In genomic region chr19:48445606-48446481, GRCh38 we compare ENCODE assay signal across 1 cellular context.
TF ChIP-seq lines count a peak whose summit lies in the region.

Gene GRWD1 (plus strand): TSS chr19:48445983. CDS start chr19:48446006, 23 bp downstream.

TF ChIP-seq in HepG2, 621 proteins besides CTCF, POLR2A, EP300 and RAD21 (continued from another document and continues in another):
- TF ChIP-seq HMGXB3 (CRISPR knock-in tag; IDR thresholded peaks at IDR 0.05; ENCODE audit: borderline replicate concordance) (peak; percentile 35; the same call in 1 of the 2 replicates), ZNF343 (CRISPR knock-in tag; IDR thresholded peaks at IDR 0.05) (no peak), ZBTB2 (CRISPR knock-in tag; IDR thresholded peaks at IDR 0.05; ENCODE audit: low read depth) (no peak), ZNF143 (CRISPR knock-in tag; IDR thresholded peaks at IDR 0.05) (peak; percentile 94), ZNF20 (CRISPR knock-in tag; IDR thresholded peaks at IDR 0.05) (no peak), ZNF274 (CRISPR knock-in tag; IDR thresholded peaks at IDR 0.05) (no peak; the same call in 1 of the 2 replicates), CCDC6 (CRISPR knock-in tag; IDR thresholded peaks at IDR 0.05) (no peak), DRAP1 (CRISPR knock-in tag; IDR thresholded peaks at IDR 0.05) (no peak), NFE2L1 (CRISPR knock-in tag; IDR thresholded peaks at IDR 0.05; ENCODE audit: borderline replicate concordance) (no peak), ZNF775 (CRISPR knock-in tag; IDR thresholded peaks at IDR 0.05; ENCODE audit: borderline replicate concordance) (no peak), ZNF549 (CRISPR knock-in tag; IDR thresholded peaks at IDR 0.05) (no peak), LRRFIP1 (CRISPR knock-in tag; conservative IDR thresholded peaks at IDR 0.05) (no peak), FOXK2 (IDR thresholded peaks at IDR 0.05) (no peak), ZNF383 (CRISPR knock-in tag; IDR thresholded peaks at IDR 0.05; ENCODE audit: borderline replicate concordance) (no peak), ZZZ3 (CRISPR knock-in tag; IDR thresholded peaks at IDR 0.05; ENCODE audit: borderline replicate concordance) (no peak), TSC22D2 (CRISPR knock-in tag; IDR thresholded peaks at IDR 0.05; ENCODE audit: borderline replicate concordance) (no peak), HNRNPL (IDR thresholded peaks at IDR 0.05; ENCODE audit: low read depth, low read length) (no peak), KAT2B (IDR thresholded peaks at IDR 0.05; ENCODE audit: borderline replicate concordance, low read depth, low read length) (no peak), ZNF564 (CRISPR knock-in tag; IDR thresholded peaks at IDR 0.05) (no peak), ATAD3A (CRISPR knock-in tag; IDR thresholded peaks at IDR 0.05) (no peak), ZNF512B (CRISPR knock-in tag; IDR thresholded peaks at IDR 0.05; ENCODE audit: borderline replicate concordance) (no peak), NONO (IDR thresholded peaks at IDR 0.05) (no peak), NONO (CRISPR knock-in tag; conservative IDR thresholded peaks at IDR 0.05) (no peak; the same call in 1 of the 2 replicates), ZNF180 (CRISPR knock-in tag; IDR thresholded peaks at IDR 0.05; ENCODE audit: borderline replicate concordance, low read depth) (no peak), ZBTB8A (CRISPR knock-in tag; IDR thresholded peaks at IDR 0.05; ENCODE audit: borderline replicate concordance, low read depth) (no peak), PPARG (CRISPR knock-in tag; conservative IDR thresholded peaks at IDR 0.05) (no peak), ASH2L (IDR thresholded peaks at IDR 0.05; ENCODE audit: insufficient read length, low read depth, low read length) (peak; percentile 56), REST (IDR thresholded peaks at IDR 0.05; ENCODE audit: borderline replicate concordance in 1 of 2, low read depth in 1 of 2, low read length in 2 of 2) (no peak), E2F5 (CRISPR knock-in tag; conservative IDR thresholded peaks at IDR 0.05) (peak; percentile 36; the same call in 1 of the 2 replicates), ZNF747 (CRISPR knock-in tag; IDR thresholded peaks at IDR 0.05; ENCODE audit: borderline replicate concordance) (peak; percentile 66; the same call in 1 of the 2 replicates), RBM39 (IDR thresholded peaks at IDR 0.05; ENCODE audit: low read depth, low read length, poor library complexity, severe bottlenecking) (peak; percentile 45), PRMT3 (CRISPR knock-in tag; IDR thresholded peaks at IDR 0.05; ENCODE audit: borderline replicate concordance, low read depth) (no peak), ISX (CRISPR knock-in tag; conservative IDR thresholded peaks at IDR 0.05) (0 out of 2 replicates have a peak, but pooled peaks have one; percentile 31), HMG20B (CRISPR knock-in tag; conservative IDR thresholded peaks at IDR 0.05) (no peak), CHCHD3 (CRISPR knock-in tag; IDR thresholded peaks at IDR 0.05) (no peak), ZNF101 (CRISPR knock-in tag; IDR thresholded peaks at IDR 0.05; ENCODE audit: borderline replicate concordance, low read depth) (no peak), KDM1A (CRISPR knock-in tag; IDR thresholded peaks at IDR 0.05) (no peak), MEIS1 (CRISPR knock-in tag; IDR thresholded peaks at IDR 0.05; ENCODE audit: borderline replicate concordance) (no peak), ZNF703 (CRISPR knock-in tag; IDR thresholded peaks at IDR 0.05; ENCODE audit: borderline replicate concordance) (no peak), KDM2A (CRISPR knock-in tag; IDR thresholded peaks at IDR 0.05; ENCODE audit: borderline replicate concordance, low read depth) (peak; percentile 82; the same call in 1 of the 2 replicates), ZNF333 (CRISPR knock-in tag; IDR thresholded peaks at IDR 0.05; ENCODE audit: borderline replicate concordance) (no peak), ZFP37 (CRISPR knock-in tag; IDR thresholded peaks at IDR 0.05; ENCODE audit: borderline replicate concordance) (no peak), THAP9 (CRISPR knock-in tag; IDR thresholded peaks at IDR 0.05; ENCODE audit: borderline replicate concordance) (peak; percentile 95), STAT5B (CRISPR knock-in tag; IDR thresholded peaks at IDR 0.05) (no peak), REXO4 (CRISPR knock-in tag; IDR thresholded peaks at IDR 0.05; ENCODE audit: borderline replicate concordance) (no peak), CBX2 (IDR thresholded peaks at IDR 0.05; ENCODE audit: low read depth, low read length) (no peak), CBX2 (CRISPR knock-in tag; IDR thresholded peaks at IDR 0.05; ENCODE audit: low read depth) (no peak), ZNF878 (CRISPR knock-in tag; IDR thresholded peaks at IDR 0.05) (no peak), ZNF264 (CRISPR knock-in tag; IDR thresholded peaks at IDR 0.05) (0 out of 2 replicates have a peak, but pooled peaks have one; percentile 61)
